Comparison of ENCODE assay signal across 8 cellular contexts in genomic region chr3:4350789-4351163, GRCh38.
DNase-seq lines count a peak whose midpoint lies in the region; ATAC-seq, FAIRE-seq and TF ChIP-seq lines count a peak whose summit lies in the region.

No MANE protein-coding gene starts in this region.

- H3K9me3 Mint-ChIP-seq in activated T-cell treated with anti-CD3 and anti-CD28 coated beads, Interleukin-2, amount 50 U/mL, for 24 hours: no peaks in the 10 kb centered on the region

- peak; percentile 69 for TF ChIP-seq CTCF in fibroblast of pulmonary artery (IDR thresholded peaks at IDR 0.05; ENCODE audit: low read length, missing control alignments)

- H3K27me3 Mint-ChIP-seq in activated T-cell treated with anti-CD3 and anti-CD28 coated beads, Interleukin-2, amount 50 U/mL, for 24 hours: no peaks in the 10 kb centered on the region

- peaks cover 25% of the 10 kb centered on the region for H3K4me1 Mint-ChIP-seq in activated T-cell treated with anti-CD3 and anti-CD28 coated beads, Interleukin-2, amount 50 U/mL, for 24 hours (ENCODE audit: low read depth)

- peak overlapping the region; percentile 94 for H3K27ac Mint-ChIP-seq in activated T-cell treated with anti-CD3 and anti-CD28 coated beads, Interleukin-2, amount 50 U/mL, for 24 hours

- no peaks in the 10 kb centered on the region for H3K36me3 Mint-ChIP-seq in activated T-cell treated with anti-CD3 and anti-CD28 coated beads, Interleukin-2, amount 50 U/mL, for 24 hours (ENCODE audit: low read depth)

- H3K4me3 Mint-ChIP-seq in activated T-cell treated with anti-CD3 and anti-CD28 coated beads, Interleukin-2, amount 50 U/mL, for 24 hours: peak overlapping the region; percentile 69

- no peak for FAIRE-seq in urothelium cell line (lab: Jason Lieb, UNC)

- DNase-seq in D341Med (ENCODE audit: low spot score) (peak; percentile 63), NOMO-1 treated with dmso at 0.1 percent for 144 hours (lab: John Stamatoyannopoulos, UW; ENCODE audit: unreplicated experiment) (peak; percentile 39), fibroblast of pulmonary artery (ENCODE audit: low read depth) (peak; percentile 91), non-pigmented ciliary epithelial cell (ENCODE audit: low read depth) (peak; percentile 31), urothelium cell line (ENCODE audit: low spot score) (peak; percentile 71)
- peak; percentile 40 for DNase-seq in activated T-cell treated with anti-CD3 and anti-CD28 coated beads, Interleukin-2, amount 50 U/mL, for 24 hours

- H3K4me3 ChIP-seq in fibroblast of pulmonary artery (replicated peaks; ENCODE audit: low read depth, low read length): peak overlapping the region; percentile 48

- ATAC-seq in GM19463 (IDR thresholded peaks at IDR 0.05; ENCODE audit: unreplicated experiment): peak; percentile 86
- peak; percentile 79 for ATAC-seq in HG03565 (IDR thresholded peaks at IDR 0.05; ENCODE audit: unreplicated experiment)

Comparison
In these comparisons a context has a peak if more than half of its experiments do, and no peak if none do; other contexts are left out.
1. Peak in every context shown above with its lines: DNase-seq, ATAC-seq and H3K4me3 ChIP-seq.
2. DNase-seq: peak in every context shown above with its lines; median percentile 91 in fibroblast of pulmonary artery; 71 in urothelium cell line; 63 in D341Med; 40 in activated T-cell treated with anti-CD3 and anti-CD28 coated beads, Interleukin-2, amount 50 U/mL, for 24 hours; 39 in NOMO-1 treated with dmso at 0.1 percent for 144 hours; 31 in non-pigmented ciliary epithelial cell.